Comparison of ENCODE assay signal across 8 cellular contexts in the genomic region with DNA sequence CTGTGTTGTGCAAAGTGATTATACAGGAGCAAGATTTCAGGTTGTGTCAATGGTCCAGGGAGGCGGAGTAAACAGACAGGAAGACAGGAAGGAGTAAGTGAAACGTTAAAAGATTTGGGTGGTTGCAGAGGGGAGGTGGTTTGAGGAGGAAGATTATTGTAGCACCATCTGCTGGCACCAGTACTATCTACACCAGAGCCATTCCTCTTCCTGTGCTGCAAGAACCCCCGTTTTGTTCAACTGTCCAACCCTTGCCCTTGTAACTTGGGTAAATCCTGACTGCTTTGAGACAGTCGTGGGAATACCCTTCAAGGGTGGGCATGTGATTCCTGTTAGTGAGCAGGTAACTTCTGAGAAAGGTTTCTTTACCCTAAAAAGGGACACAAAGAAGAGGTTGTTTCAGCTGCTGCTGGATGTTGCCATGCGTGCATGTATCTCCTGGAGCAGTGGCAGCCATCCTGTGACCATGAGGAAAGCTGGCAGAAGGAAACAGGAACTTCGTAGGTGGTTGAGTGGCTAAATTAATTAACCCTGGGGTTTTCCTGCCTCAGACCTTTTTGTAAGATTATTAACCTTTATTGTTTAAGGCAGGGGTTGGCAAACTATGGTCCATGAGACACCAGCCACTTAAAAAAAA.
DNase-seq lines count a peak whose midpoint lies in the region; ATAC-seq, FAIRE-seq and TF ChIP-seq lines count a peak whose summit lies in the region.

No MANE protein-coding gene starts in this region.

- no peak overlapping the region for H2BK120ac ChIP-seq in H1 (replicated peaks; ENCODE audit: low read depth, low read length)

- 69 to 73% (median 72%) methylated on average over 6 of the region's 6 CpGs for WGBS in heart left ventricle, 4 donors
- 82% methylated on average over 6 of the region's 6 CpGs; no CpG with 5 or more reads in 1 of the 2 experiments for WGBS in H1 (ENCODE audit: extremely low coverage in 1 of 2, insufficient coverage in 1 of 2, insufficient read length in 1 of 2, insufficient replicate concordance in 2 of 2, low coverage in 1 of 2, low lambda C conversion rate in 2 of 2, missing lambda C conversion rate in 1 of 2), 2 experiments

- H3K4me2 ChIP-seq in H1 (ENCODE audit: insufficient read depth in 1 of 2, low read depth in 2 of 2, low read length in 2 of 2), result no peak overlapping the region

- H3K27ac Mint-ChIP-seq in T-helper 2 cell treated with Interferon-gamma antibody and Interleukin-4, amounts not matched to agents 5 μg/mL and 100 μg/mL, for 36 hours, result peak overlapping the region; percentile 60

- no peaks in the 10 kb centered on the region for H4K20me1 ChIP-seq in H1 (replicated peaks in 1 of 2; ENCODE audit: control insufficient read depth in 1 of 2, insufficient read depth in 2 of 2, low read length in 2 of 2)

- H3K4me3 ChIP-seq in left ventricle myocardium inferior (no peak overlapping the region), heart left ventricle (no peak overlapping the region), H1 (ENCODE audit: extremely low read depth in 1 of 4, insufficient read depth in 2 of 4, low read depth in 3 of 4, low read length in 4 of 4) (no peak overlapping the region)

- H4K91ac ChIP-seq in H1 (replicated peaks; ENCODE audit: insufficient read length, low read length), result no peak overlapping the region

- H3K4me1 Mint-ChIP-seq in T-helper 2 cell treated with Interferon-gamma antibody and Interleukin-4, amounts not matched to agents 5 μg/mL and 100 μg/mL, for 36 hours (ENCODE audit: low read depth), result peaks cover 65% of the 10 kb centered on the region

- no peak overlapping the region for H3K14ac ChIP-seq in H1 (ENCODE audit: insufficient read length)

- H2BK20ac ChIP-seq in H1 (ENCODE audit: low read length), result 0 out of 2 replicates have a peak overlapping the region, but pooled peaks have one; percentile 13

- peak; percentile 26 for TF ChIP-seq CTCF in left ventricle myocardium inferior (IDR thresholded peaks at IDR 0.05; ENCODE audit: borderline replicate concordance)
- peak in 3 of 12 donors; percentile 16 to 22 (median 18) for TF ChIP-seq CTCF in heart left ventricle (IDR thresholded peaks at IDR 0.05)
- TF ChIP-seq CTCF in H1 (IDR thresholded peaks at IDR 0.05; ENCODE audit: control extremely low read depth in 1 of 3, insufficient read depth in 1 of 3, low read depth in 1 of 3, low read length in 3 of 3), result peak in 2 of 3 experiments; percentile 32 to 69; a peak in 2 of 4 replicates

- H4K8ac ChIP-seq in H1 (ENCODE audit: extremely low read depth, insufficient read depth, low read length), result no peak overlapping the region

- no peaks in the 10 kb centered on the region for H3K79me1 ChIP-seq in H1 (ENCODE audit: low read depth, low read length)

- peak overlapping the region; percentile 29; the same call in 1 of the 2 replicates for H2BK5ac ChIP-seq in H1 (ENCODE audit: low read depth, low read length)

- H3K9me3 ChIP-seq in left ventricle myocardium inferior (replicated peaks), result no peaks in the 10 kb centered on the region
- peaks cover 0 to 3% (median 0%) of the 10 kb centered on the region in 12 donors for H3K9me3 ChIP-seq in heart left ventricle
- H3K9me3 ChIP-seq in H1 (ENCODE audit: insufficient read depth in 2 of 2, low read depth in 1 of 2, low read length in 1 of 2), result no peaks in the 10 kb centered on the region

- H3K4me1 ChIP-seq in left ventricle myocardium inferior (peaks cover 5% of the 10 kb centered on the region), heart left ventricle (peaks cover 0 to 29% (median 0%) of the 10 kb centered on the region in 12 donors), H1 (replicated peaks in 1 of 4; ENCODE audit: control insufficient read depth in 3 of 4, insufficient read depth in 4 of 4, low read length in 3 of 4) (peaks cover 0 to 2% (median 0%) of the 10 kb centered on the region in 4 experiments; a peak in 1 of 7 replicates)

- H3K9ac ChIP-seq in H1 (replicated peaks in 1 of 4; ENCODE audit: extremely low read depth in 1 of 4, low read depth in 3 of 4, low read length in 3 of 4), result no peak overlapping the region

- peaks cover 3% of the 10 kb centered on the region; the same call in 1 of the 2 replicates for H3K23me2 ChIP-seq in H1 (ENCODE audit: low read depth, low read length)

- H3K27me3 ChIP-seq in left ventricle myocardium inferior (ENCODE audit: low read depth) (no peaks in the 10 kb centered on the region), heart left ventricle (no peaks in the 10 kb centered on the region), H1 (replicated peaks in 1 of 4; ENCODE audit: control insufficient read depth in 3 of 4, extremely low read depth in 1 of 4, insufficient read depth in 3 of 4, low read length in 3 of 4) (no peaks in the 10 kb centered on the region)

- no peaks in the 10 kb centered on the region for H3K9me3 Mint-ChIP-seq in T-helper 2 cell treated with Interferon-gamma antibody and Interleukin-4, amounts not matched to agents 5 μg/mL and 100 μg/mL, for 36 hours

- TF ChIP-seq RAD21 in H1 (IDR thresholded peaks at IDR 0.05 in 1 of 2, conservative IDR thresholded peaks at IDR 0.05 in 1 of 2; ENCODE audit: low read depth in 2 of 2, low read length in 2 of 2), result peak; percentile 62 to 72

- H2BK12ac ChIP-seq in H1 (ENCODE audit: low read depth, low read length), result peak overlapping the region; percentile 19; the same call in 1 of the 2 replicates

- FAIRE-seq in H1 (lab: Jason Lieb, UNC), result peak; percentile 69

- H2BK15ac ChIP-seq in H1 (ENCODE audit: low read length), result no peak overlapping the region

- H3K36me3 Mint-ChIP-seq in T-helper 2 cell treated with Interferon-gamma antibody and Interleukin-4, amounts not matched to agents 5 μg/mL and 100 μg/mL, for 36 hours (ENCODE audit: low read depth), result peaks cover 15% of the 10 kb centered on the region

- DNase-seq in left ventricle myocardium inferior (no peak), heart left ventricle (no peak), H1 (ENCODE audit: low read depth in 1 of 2, low spot score in 2 of 2) (no peak), medulla oblongata (ENCODE audit: extremely low spot score) (no peak)
- peak; percentile 46 for DNase-seq in T-helper 2 cell treated with Interferon-gamma antibody and Interleukin-4, amounts not matched to agents 5 μg/mL and 100 μg/mL, for 36 hours (ENCODE audit: low spot score)
- peak; percentile 9 to 17 for DNase-seq in stimulated activated CD8-positive, alpha-beta memory T cell treated with anti-CD3 and anti-CD28 coated beads, Interleukin-7, amount 100 ng/mL, for 1 hour (ENCODE audit: low read depth in 2 of 2)

- no peak overlapping the region for H3K18ac ChIP-seq in H1 (ENCODE audit: extremely low read depth, low read length)

- no peak overlapping the region for H3K4ac ChIP-seq in H1 (replicated peaks; ENCODE audit: insufficient read length, low read depth, low read length)

- H2AFZ ChIP-seq in H1 (ENCODE audit: low read length), result no peak overlapping the region

- ATAC-seq in heart left ventricle (no peak), GM21737 (IDR thresholded peaks at IDR 0.05; ENCODE audit: unreplicated experiment) (no peak), GM21825 (IDR thresholded peaks at IDR 0.05; ENCODE audit: unreplicated experiment) (no peak)

- POLR2A ChIA-PET in H1 (lab: Charles Lee; ENCODE audit: partially characterized antibody), result no interaction called here

- TF ChIP-seq EP300 in H1 (IDR thresholded peaks at IDR 0.05; ENCODE audit: borderline replicate concordance in 1 of 2, low read depth in 2 of 2, low read length in 2 of 2), result no peak

- no peak overlapping the region for H2AK5ac ChIP-seq in H1 (ENCODE audit: low read depth, low read length)

- CTCF ChIA-PET in H1 (lab: Charles Lee; ENCODE audit: partially characterized antibody), result interaction anchor here (0.7 to 1.1 kb wide), 3 partner anchors 29 to 153 kb away, joined by 3 read pairs; no protein-coding TSS in a partner anchor

- H3K79me2 ChIP-seq in H1 (ENCODE audit: control insufficient read depth in 1 of 2, insufficient read depth in 2 of 2, low read length in 2 of 2), result peaks cover 0 to 16% of the 10 kb centered on the region in 2 experiments; a peak in 2 of 4 replicates

- H3K36me3 ChIP-seq in left ventricle myocardium inferior (no peaks in the 10 kb centered on the region), heart left ventricle (no peaks in the 10 kb centered on the region), H1 (ENCODE audit: control insufficient read depth in 2 of 4, insufficient read depth in 4 of 4, low read length in 3 of 4) (no peaks in the 10 kb centered on the region)

- peak overlapping the region; percentile 51 for H3K4me3 Mint-ChIP-seq in T-helper 2 cell treated with Interferon-gamma antibody and Interleukin-4, amounts not matched to agents 5 μg/mL and 100 μg/mL, for 36 hours

- H4K5ac ChIP-seq in H1 (ENCODE audit: insufficient read length, low read depth, low read length), result no peak overlapping the region

- no peak for TF ChIP-seq POLR2A in heart left ventricle (IDR thresholded peaks at IDR 0.05)
- no peak for TF ChIP-seq POLR2A in H1 (IDR thresholded peaks at IDR 0.05; ENCODE audit: control extremely low read depth in 1 of 2, low read depth in 2 of 2, low read length in 2 of 2)

- H3K27ac ChIP-seq in left ventricle myocardium inferior (replicated peaks), result no peak overlapping the region
- no peak overlapping the region for H3K27ac ChIP-seq in heart left ventricle
- H3K27ac ChIP-seq in H1 (ENCODE audit: low read depth, low read length), result no peak overlapping the region

- H3K23ac ChIP-seq in H1 (ENCODE audit: insufficient read length), result no peak overlapping the region

- intact Hi-C loops in left ventricle myocardium inferior (cut with micrococcal nuclease) (no loop called here), heart left ventricle (cut with DNase I) (no loop called here)

- no peak overlapping the region for H3K56ac ChIP-seq in H1 (replicated peaks; ENCODE audit: insufficient read length, low read depth, low read length)

- H3K27me3 Mint-ChIP-seq in T-helper 2 cell treated with Interferon-gamma antibody and Interleukin-4, amounts not matched to agents 5 μg/mL and 100 μg/mL, for 36 hours (ENCODE audit: low read depth), result no peaks in the 10 kb centered on the region

TF ChIP-seq in H1, 55 proteins besides CTCF, POLR2A, EP300 and RAD21:
- TF ChIP-seq USF2 (IDR thresholded peaks at IDR 0.05; ENCODE audit: low read length) (no peak), HDAC2 (IDR thresholded peaks at IDR 0.05; ENCODE audit: borderline replicate concordance in 1 of 2, low read depth in 2 of 2, low read length in 2 of 2) (peak in 1 of 2 experiments; percentile 55; a peak in 1 of 4 replicates), KDM1A (IDR thresholded peaks at IDR 0.05; ENCODE audit: borderline replicate concordance, low read length) (peak; percentile 94)

Comparison
In these comparisons a context has a peak if more than half of its experiments do, and no peak if none do; other contexts are left out.
1. DNase-seq: peak in T-helper 2 cell treated with Interferon-gamma antibody and Interleukin-4, amounts not matched to agents 5 μg/mL and 100 μg/mL, for 36 hours (single experiment) and stimulated activated CD8-positive, alpha-beta memory T cell treated with anti-CD3 and anti-CD28 coated beads, Interleukin-7, amount 100 ng/mL, for 1 hour (2 of 2); none in left ventricle myocardium inferior (single experiment), heart left ventricle (0 of 5), H1 (0 of 2) and medulla oblongata (single experiment).